In the genomic region with DNA sequence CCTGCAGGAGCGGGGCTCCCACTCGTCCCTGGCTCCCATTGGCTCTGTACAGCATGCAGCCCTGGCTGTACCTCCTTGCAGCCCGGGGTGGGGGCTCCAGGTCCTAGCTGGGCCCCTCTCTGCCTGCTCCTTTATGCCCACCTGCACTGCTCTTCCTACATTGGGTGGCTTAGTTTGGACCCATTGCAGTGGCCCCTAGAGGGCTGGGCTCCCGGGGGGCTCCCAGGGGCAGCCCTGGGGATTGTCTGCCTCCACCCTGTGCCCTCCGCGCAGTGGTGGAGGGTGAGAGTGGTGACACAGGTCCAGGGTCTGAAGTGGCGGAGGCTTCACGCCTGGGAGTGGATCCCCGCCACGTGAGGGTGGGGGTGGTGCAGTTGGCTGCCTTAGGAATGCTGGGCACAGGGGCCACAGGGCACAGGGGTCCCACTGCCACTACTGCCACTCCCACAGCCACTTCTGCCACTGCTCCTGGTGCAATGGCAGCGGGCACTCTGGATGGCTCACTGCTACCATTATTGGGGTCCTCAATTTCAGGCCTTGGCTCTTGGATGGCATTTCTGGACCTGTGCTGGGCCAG, we compare ENCODE assay signal across 25 cellular contexts.
"Had no signal": no experiment of that assay in that cellular context is flagged by ENCODE, and none has a peak within 500 bp of the region (broad histone marks: within the 10 kb centered on the region; RNA-seq: fewer than 3 reads in every experiment).

No MANE protein-coding gene starts in this region.

- H3K27ac ChIP-seq: adrenal gland, SJCRH30, VCaP had no signal

- H3K4me1 ChIP-seq: adrenal gland, SJCRH30 had no signal

- H3K4me1 Mint-ChIP-seq: activated CD4-positive, alpha-beta T cell treated with anti-CD3 and anti-CD28 coated beads, Interleukin-2, amount 10 ng/mL, durations not matched to agents 7 days and 5 days; central memory CD8-positive, alpha-beta T cell had no signal

- H3K9ac ChIP-seq: SK-N-SH had no signal

- H3K4me3 ChIP-seq: adrenal gland, SJCRH30 had no signal

- H3K27ac Mint-ChIP-seq: activated CD4-positive, alpha-beta memory T cell treated with anti-CD3 and anti-CD28 coated beads for 36 hours; activated CD4-positive, alpha-beta T cell treated with anti-CD3 and anti-CD28 coated beads, Interleukin-2, amount 10 ng/mL, durations not matched to agents 7 days and 5 days; activated naive CD8-positive, alpha-beta T cell had no signal

- H3K9me3 ChIP-seq: adrenal gland, SJCRH30, SK-N-SH had no signal

- DNase-seq: activated CD4-positive, alpha-beta memory T cell treated with anti-CD3 and anti-CD28 coated beads for 36 hours; activated CD4-positive, alpha-beta T cell treated with anti-CD3 and anti-CD28 coated beads, Interleukin-2, amount 10 ng/mL, durations not matched to agents 7 days and 5 days; activated CD4-positive, CD25-positive, alpha-beta regulatory T cell; activated CD8-positive, alpha-beta memory T cell treated with anti-CD3 and anti-CD28 coated beads for 24 hours; activated effector memory CD4-positive, alpha-beta T cell treated with anti-CD3 and anti-CD28 coated beads, Interleukin-2, amount 50 U/mL, for 16 hours; activated naive CD4-positive, alpha-beta T cell treated with Interleukin-2 at 50 U/mL for 16 hours; activated T-cell treated with anti-CD3 and anti-CD28 coated beads, Interleukin-2, amount 50 U/mL, for 4 hours; adrenal gland; anterior cingulate cortex; Kasumi-1; KBM-7; NCI-H1048; NCI-H1930; NCI-H2171; NCI-H2227 treated with DMSO at 0.1 percent for 48 hours; NCI-H446 treated with DMSO at 0.1 percent for 48 hours; NCI-H526; NCI-H774; Right ventricle myocardium superior; SJCRH30; SK-N-SH; T-helper 1 cell had no signal

- H3K4me3 Mint-ChIP-seq: activated CD4-positive, alpha-beta memory T cell treated with anti-CD3 and anti-CD28 coated beads for 36 hours; activated CD4-positive, alpha-beta T cell treated with anti-CD3 and anti-CD28 coated beads, Interleukin-2, amount 10 ng/mL, durations not matched to agents 7 days and 5 days; activated naive CD8-positive, alpha-beta T cell; activated T-cell treated with anti-CD3 and anti-CD28 coated beads, Interleukin-2, amount 50 U/mL, for 4 hours; central memory CD8-positive, alpha-beta T cell had no signal

- H3K36me3 ChIP-seq: adrenal gland, SJCRH30 had no signal

- H3K4me2 ChIP-seq: SK-N-SH had no signal

- H3K27me3 ChIP-seq: adrenal gland, SJCRH30 had no signal

- H3K36me3 Mint-ChIP-seq: activated CD4-positive, alpha-beta memory T cell treated with anti-CD3 and anti-CD28 coated beads for 36 hours; activated naive CD8-positive, alpha-beta T cell had no signal

- H3K9me3 Mint-ChIP-seq: activated CD4-positive, alpha-beta memory T cell treated with anti-CD3 and anti-CD28 coated beads for 36 hours; activated CD4-positive, alpha-beta T cell treated with anti-CD3 and anti-CD28 coated beads, Interleukin-2, amount 10 ng/mL, durations not matched to agents 7 days and 5 days; activated T-cell treated with anti-CD3 and anti-CD28 coated beads, Interleukin-2, amount 50 U/mL, for 4 hours; central memory CD8-positive, alpha-beta T cell had no signal
